14 cellular contexts compared by ENCODE assay signal in genomic region chr11:123532131-123532530, GRCh38.
"Had no signal": no experiment of that assay in that cellular context is flagged by ENCODE, and none has a peak within 500 bp of the region (broad histone marks: within the 10 kb centered on the region; RNA-seq: fewer than 3 reads in every experiment).

No MANE protein-coding gene starts in this region.

- H3K9me3 Mint-ChIP-seq: activated naive CD4-positive, alpha-beta T cell treated with anti-CD3 and anti-CD28 coated beads, Interleukin-2, amount 10 ng/mL, durations not matched to agents 7 days and 5 days; activated T-helper 17 cell treated with anti-CD3 and anti-CD28 coated beads, Interleukin-2, amount 50 U/mL, for 72 hours; nephron had no signal

- H3K9me3 ChIP-seq: colonic mucosa, esophagus squamous epithelium, upper lobe of left lung had no signal

- H3K4me1 ChIP-seq: colonic mucosa, upper lobe of left lung had no signal

- H3K27ac Mint-ChIP-seq: activated CD4-positive, alpha-beta T cell treated with anti-CD3 and anti-CD28 coated beads for 36 hours; activated CD8-positive, alpha-beta T cell treated with anti-CD3 and anti-CD28 coated beads, Interleukin-2, amount 10 ng/mL, durations not matched to agents 7 days and 5 days; activated naive CD4-positive, alpha-beta T cell treated with anti-CD3 and anti-CD28 coated beads, Interleukin-2, amount 10 ng/mL, durations not matched to agents 7 days and 5 days; activated T-helper 17 cell treated with anti-CD3 and anti-CD28 coated beads, Interleukin-2, amount 50 U/mL, for 72 hours; nephron had no signal

- H3K4me3 Mint-ChIP-seq: activated CD4-positive, alpha-beta T cell treated with anti-CD3 and anti-CD28 coated beads for 36 hours; activated CD8-positive, alpha-beta T cell treated with anti-CD3 and anti-CD28 coated beads, Interleukin-2, amount 10 ng/mL, durations not matched to agents 7 days and 5 days; activated naive CD4-positive, alpha-beta T cell treated with anti-CD3 and anti-CD28 coated beads, Interleukin-2, amount 10 ng/mL, durations not matched to agents 7 days and 5 days; activated T-helper 17 cell treated with anti-CD3 and anti-CD28 coated beads, Interleukin-2, amount 50 U/mL, for 72 hours; nephron had no signal

- ATAC-seq: activated CD4-positive, alpha-beta T cell treated with anti-CD3 and anti-CD28 coated beads for 36 hours; activated CD8-positive, alpha-beta T cell treated with anti-CD3 and anti-CD28 coated beads, Interleukin-2, amount 10 ng/mL, durations not matched to agents 7 days and 5 days; activated T-helper 17 cell treated with anti-CD3 and anti-CD28 coated beads, Interleukin-2, amount 50 U/mL, for 72 hours; stimulated activated naive CD8-positive, alpha-beta T cell treated with anti-CD3 and anti-CD28 coated beads, Interleukin-15, Interleukin-2, amounts not matched to agents 100 U/mL and 50 U/mL, for 24 hours had no signal

- DNase-seq: activated CD4-positive, alpha-beta T cell treated with anti-CD3 and anti-CD28 coated beads for 36 hours; activated CD8-positive, alpha-beta memory T cell treated with anti-CD3 and anti-CD28 coated beads, Interleukin-2, amount 50 U/mL, for 48 hours; activated CD8-positive, alpha-beta T cell treated with anti-CD3 and anti-CD28 coated beads, Interleukin-2, amount 10 ng/mL, durations not matched to agents 7 days and 5 days; activated naive CD4-positive, alpha-beta T cell treated with anti-CD3 and anti-CD28 coated beads, Interleukin-2, amount 10 ng/mL, durations not matched to agents 7 days and 5 days; colonic mucosa; esophagus squamous epithelium; foreskin fibroblast; stimulated activated CD4-positive, alpha-beta T cell treated with anti-CD3 and anti-CD28 coated beads, Interleukin-4, amount 100 ng/mL, for 1 hour; stimulated activated CD8-positive, alpha-beta memory T cell treated with anti-CD3 and anti-CD28 coated beads, Interleukin-4, amount 100 ng/mL, for 48 hours; stimulated activated naive CD8-positive, alpha-beta T cell treated with anti-CD3 and anti-CD28 coated beads, Interleukin-15, Interleukin-2, amounts not matched to agents 100 U/mL and 50 U/mL, for 24 hours; upper lobe of left lung had no signal

- H3K27me3 ChIP-seq: colonic mucosa, esophagus squamous epithelium, upper lobe of left lung had no signal

- H3K27ac ChIP-seq: colonic mucosa, esophagus squamous epithelium, upper lobe of left lung, VCaP had no signal

- H3K36me3 ChIP-seq: colonic mucosa, esophagus squamous epithelium, upper lobe of left lung had no signal

- H3K4me1 Mint-ChIP-seq: activated CD4-positive, alpha-beta T cell treated with anti-CD3 and anti-CD28 coated beads for 36 hours; nephron had no signal

- H3K4me3 ChIP-seq: colonic mucosa, esophagus squamous epithelium, upper lobe of left lung had no signal

- H3K27me3 Mint-ChIP-seq: activated CD4-positive, alpha-beta T cell treated with anti-CD3 and anti-CD28 coated beads for 36 hours; activated naive CD4-positive, alpha-beta T cell treated with anti-CD3 and anti-CD28 coated beads, Interleukin-2, amount 10 ng/mL, durations not matched to agents 7 days and 5 days; activated T-helper 17 cell treated with anti-CD3 and anti-CD28 coated beads, Interleukin-2, amount 50 U/mL, for 72 hours had no signal
